8 cellular contexts compared by ENCODE assay signal in genomic region chr9:92634712-92635605, GRCh38. TPM values are rescaled to one million over a fixed set of nuclear protein-coding genes. Genes with fewer than 3 reads are reported as not detected.
A peak's percentile ranks its signal among the peaks of the same experiment; 100 is the strongest.
DNase-seq lines count a peak whose midpoint lies in the region; ATAC-seq and TF ChIP-seq lines count a peak whose summit lies in the region.

No MANE protein-coding gene starts in this region.

- H3K27me3 ChIP-seq in SJCRH30, result no peaks in the 10 kb centered on the region
- H3K27me3 ChIP-seq in gastroesophageal sphincter, result no peaks in the 10 kb centered on the region
- H3K27me3 ChIP-seq in tibial artery, result no peaks in the 10 kb centered on the region

- 23 to 84% methylated on average over 8 to 16 of the region's 35 CpGs for WGBS in gastroesophageal sphincter (ENCODE audit: low coverage in 1 of 2), 2 donors

- TF ChIP-seq CTCF in gastroesophageal sphincter (IDR thresholded peaks at IDR 0.05) (peak in 3 of 4 experiments; percentile 97 to 98 (median 98)), omental fat pad (IDR thresholded peaks at IDR 0.05) (peak in 2 of 3 donors; percentile 28 to 89), tibial artery (IDR thresholded peaks at IDR 0.05) (peak; percentile 96 to 98)

- intact Hi-C loops in tibial artery (cut with DNase I; ENCODE audit: low total_unique reads), result loop anchor here (2.0 kb wide), 1 partner anchor 294 kb away; no protein-coding TSS in a partner anchor

- no peaks in the 10 kb centered on the region for H3K4me1 ChIP-seq in SJCRH30
- peaks cover 0 to 44% (median 4%) of the 10 kb centered on the region in 3 donors for H3K4me1 ChIP-seq in gastroesophageal sphincter
- peaks cover 0 to 35% (median 13%) of the 10 kb centered on the region in 4 donors for H3K4me1 ChIP-seq in tibial artery

- ATAC-seq in gastroesophageal sphincter, result peak; percentile 84
- ATAC-seq in omental fat pad (ENCODE audit: low FRiP score), result peak; percentile 86
- ATAC-seq in HG03139 (IDR thresholded peaks at IDR 0.05; ENCODE audit: unreplicated experiment), result no peak

- TF ChIP-seq EP300 in gastroesophageal sphincter (IDR thresholded peaks at IDR 0.05), result no peak

- peak; percentile 40 for DNase-seq in GDM1 (lab: John Stamatoyannopoulos, UW)
- DNase-seq in HS-5 (ENCODE audit: low read depth), result peak; percentile 15
- DNase-seq in SJCRH30, result peak; percentile 60 to 76
- DNase-seq in activated effector memory CD4-positive, alpha-beta T cell treated with anti-CD3 and anti-CD28 coated beads, Interleukin-2, amount 50 U/mL, for 16 hours, result peak; percentile 84
- DNase-seq in omental fat pad (ENCODE audit: low spot score), result peak; percentile 77
- peak; percentile 72 to 86 for DNase-seq in tibial artery

- H3K27ac ChIP-seq in SJCRH30, result no peak overlapping the region
- peak overlapping the region in 3 of 4 donors; percentile 18 to 51 (median 37) for H3K27ac ChIP-seq in gastroesophageal sphincter
- H3K27ac ChIP-seq in tibial artery, result peak overlapping the region; percentile 36 to 67

- peaks cover 33% of the 10 kb centered on the region for H3K36me3 ChIP-seq in SJCRH30
- peaks cover 0 to 76% of the 10 kb centered on the region in 2 donors for H3K36me3 ChIP-seq in gastroesophageal sphincter
- H3K36me3 ChIP-seq in tibial artery, result peaks cover 12 to 79% (median 60%) of the 10 kb centered on the region in 3 donors

- no peaks in the 10 kb centered on the region for H3K9me3 ChIP-seq in SJCRH30 (replicated peaks)
- H3K9me3 ChIP-seq in gastroesophageal sphincter, result no peaks in the 10 kb centered on the region
- H3K9me3 ChIP-seq in tibial artery, result no peaks in the 10 kb centered on the region

- TF ChIP-seq POLR2A in gastroesophageal sphincter (IDR thresholded peaks at IDR 0.05), result no peak

- no peak overlapping the region for H3K4me3 ChIP-seq in SJCRH30
- no peak overlapping the region for H3K4me3 ChIP-seq in gastroesophageal sphincter
- no peak overlapping the region for H3K4me3 ChIP-seq in tibial artery

RNA-seq across cellular contexts. Expression of gene IPPK, which starts 35.0 kb away (rescaled TPM):
- total RNA-seq in SJCRH30 (2014; rRNA removed; shearing (Covaris generic)), result 15.8 and 16.7 TPM in 2 replicates
- 10 to 100 TPM in 1 of 4 donors, 1 to 10 TPM in 3; 7.2 to 14.1 (median 8.9) TPM for total RNA-seq in gastroesophageal sphincter
- 10 to 100 TPM in 3 of 4 donors, 1 to 10 TPM in 1; 10.0 to 26.2 (median 12.5) TPM for total RNA-seq in omental fat pad

Comparison
In these comparisons a context has a peak if more than half of its experiments do, and no peak if none do; other contexts are left out.
1. DNase-seq: peak in every context shown above with its lines; median percentile 84 in activated effector memory CD4-positive, alpha-beta T cell treated with anti-CD3 and anti-CD28 coated beads, Interleukin-2, amount 50 U/mL, for 16 hours; 79 in tibial artery; 77 in omental fat pad; 68 in SJCRH30; 40 in GDM1; 15 in HS-5.